Comparison of ENCODE assay signal across 21 cellular contexts in genomic region chr9:32970554-32970953, GRCh38.
"Had no signal": no experiment of that assay in that cellular context is flagged by ENCODE, and none has a peak within 500 bp of the region (broad histone marks: within the 10 kb centered on the region; RNA-seq: fewer than 3 reads in every experiment).

No MANE protein-coding gene starts in this region.

- H3K27me3 Mint-ChIP-seq: dendritic cell treated with granulocyte-macrophage colony-stimulating factor and Interleukin-4, amounts not matched to agents 40 ng/mL and 50 ng/mL, for 4 days; effector memory CD8-positive, alpha-beta T cell; natural killer cell treated with Interleukin-12 subunit alpha and Interleukin-12 subunit beta and Interleukin-15 and Interleukin-18, amount 100 ng/mL, for 72 hours had no signal

- DNase-seq: cerebellar nuclear complex; effector memory CD8-positive, alpha-beta T cell; gastrocnemius medialis; glutamatergic neuron; immature natural killer cell; mammary epithelial cell; mucosa of descending colon; occipital lobe; pancreas; stimulated activated CD4-positive, alpha-beta T cell treated with anti-CD3 and anti-CD28 coated beads, Interleukin-2, amount 100 ng/mL, for 24 hours; stimulated activated CD4-positive, alpha-beta T cell treated with anti-CD3 and anti-CD28 coated beads, Interleukin-4, amount 100 ng/mL, for 4 hours; stimulated activated naive CD4-positive, alpha-beta T cell; stomach; trophoblast cell had no signal

- ATAC-seq: effector memory CD8-positive, alpha-beta T cell; gastrocnemius medialis; mucosa of descending colon; natural killer cell treated with Interleukin-12 subunit alpha and Interleukin-12 subunit beta and Interleukin-15 and Interleukin-18, amount 100 ng/mL, for 72 hours; pancreas; sciatic nerve had no signal

- H3K9me3 ChIP-seq: esophagus muscularis mucosa, gastrocnemius medialis, mucosa of descending colon, pancreas, prostate gland, stomach had no signal

- H3K27ac ChIP-seq: epithelial cell of prostate, esophagus muscularis mucosa, gastrocnemius medialis, pancreas, prostate gland, skin epidermis, stomach had no signal

- H3K4me3 Mint-ChIP-seq: dendritic cell treated with granulocyte-macrophage colony-stimulating factor and Interleukin-4, amounts not matched to agents 40 ng/mL and 50 ng/mL, for 4 days; effector memory CD8-positive, alpha-beta T cell; immature natural killer cell; natural killer cell treated with Interleukin-12 subunit alpha and Interleukin-12 subunit beta and Interleukin-15 and Interleukin-18, amount 100 ng/mL, for 72 hours had no signal

- H3K9me3 Mint-ChIP-seq: dendritic cell treated with granulocyte-macrophage colony-stimulating factor and Interleukin-4, amounts not matched to agents 40 ng/mL and 50 ng/mL, for 4 days; effector memory CD8-positive, alpha-beta T cell; immature natural killer cell; natural killer cell treated with Interleukin-12 subunit alpha and Interleukin-12 subunit beta and Interleukin-15 and Interleukin-18, amount 100 ng/mL, for 72 hours had no signal

- H3K27me3 ChIP-seq: esophagus muscularis mucosa, gastrocnemius medialis, pancreas, stomach had no signal

- H3K27ac Mint-ChIP-seq: dendritic cell treated with granulocyte-macrophage colony-stimulating factor and Interleukin-4, amounts not matched to agents 40 ng/mL and 50 ng/mL, for 4 days; effector memory CD8-positive, alpha-beta T cell; natural killer cell treated with Interleukin-12 subunit alpha and Interleukin-12 subunit beta and Interleukin-15 and Interleukin-18, amount 100 ng/mL, for 72 hours had no signal

- H3K4me1 ChIP-seq: pancreas, prostate gland had no signal

- H3K4me3 ChIP-seq: esophagus muscularis mucosa, gastrocnemius medialis, mucosa of descending colon, pancreas, prostate gland, skin epidermis, stomach had no signal
